1 cellular context compared by ENCODE assay signal in genomic region chr7:127585044-127585953, GRCh38.
A peak's percentile ranks its signal among the peaks of the same experiment; 100 is the strongest.
TF ChIP-seq lines count a peak whose summit lies in the region.

A gene with protein sequence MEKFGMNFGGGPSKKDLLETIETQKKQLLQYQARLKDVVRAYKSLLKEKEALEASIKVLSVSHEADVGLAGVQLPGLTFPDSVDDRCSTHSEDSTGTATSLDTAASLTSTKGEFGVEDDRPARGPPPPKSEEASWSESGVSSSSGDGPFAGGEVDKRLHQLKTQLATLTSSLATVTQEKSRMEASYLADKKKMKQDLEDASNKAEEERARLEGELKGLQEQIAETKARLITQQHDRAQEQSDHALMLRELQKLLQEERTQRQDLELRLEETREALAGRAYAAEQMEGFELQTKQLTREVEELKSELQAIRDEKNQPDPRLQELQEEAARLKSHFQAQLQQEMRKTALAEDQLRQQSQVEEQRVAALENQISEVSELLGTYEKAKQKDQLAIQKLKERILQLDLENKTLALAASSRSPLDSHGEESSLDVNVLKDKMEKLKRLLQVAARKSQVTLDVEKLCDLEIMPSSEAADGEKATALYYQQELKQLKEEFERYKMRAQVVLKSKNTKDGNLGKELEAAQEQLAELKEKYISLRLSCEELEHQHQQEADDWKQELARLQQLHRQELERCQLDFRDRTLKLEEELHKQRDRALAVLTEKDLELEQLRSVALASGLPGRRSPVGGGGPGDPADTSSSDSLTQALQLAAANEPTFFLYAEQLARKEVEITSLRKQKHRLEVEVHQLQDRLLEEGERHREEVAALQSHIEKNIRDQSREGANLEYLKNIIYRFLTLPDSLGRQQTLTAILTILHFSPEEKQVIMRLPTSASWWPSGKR (minus strand): TSS chr7:127585596. CDS start chr7:127585182, 414 bp downstream.

TF ChIP-seq in HepG2, 621 proteins besides CTCF, POLR2A, EP300 and RAD21 (continued from another document and continues in another):
- TF ChIP-seq TFDP2 (CRISPR knock-in tag; IDR thresholded peaks at IDR 0.05) = peak; percentile 71
- TF ChIP-seq ZNF710 (CRISPR knock-in tag; IDR thresholded peaks at IDR 0.05; ENCODE audit: borderline replicate concordance) = peak; percentile 54; the same call in 1 of the 2 replicates
- TF ChIP-seq CHD2 (IDR thresholded peaks at IDR 0.05; ENCODE audit: low read depth, low read length) = no peak
- no peak for TF ChIP-seq ZNF282 (IDR thresholded peaks at IDR 0.05; ENCODE audit: partially characterized antibody)
- TF ChIP-seq ZC3H4 (CRISPR knock-in tag; IDR thresholded peaks at IDR 0.05; ENCODE audit: borderline replicate concordance) = no peak
- TF ChIP-seq BORCS8-MEF2B (CRISPR knock-in tag; IDR thresholded peaks at IDR 0.05) = peak; percentile 66; the same call in 1 of the 2 replicates
- TF ChIP-seq TAF15 (IDR thresholded peaks at IDR 0.05; ENCODE audit: low read depth, low read length, poor library complexity, severe bottlenecking) = no peak
- no peak for TF ChIP-seq ZNF354B (CRISPR knock-in tag; IDR thresholded peaks at IDR 0.05)
- TF ChIP-seq NFATC3 (CRISPR knock-in tag; IDR thresholded peaks at IDR 0.05) = no peak
- TF ChIP-seq NFAT5 (CRISPR knock-in tag; IDR thresholded peaks at IDR 0.05) = no peak; the same call in 1 of the 2 replicates
- peak; percentile 65; the same call in 1 of the 2 replicates for TF ChIP-seq ZNF160 (CRISPR knock-in tag; IDR thresholded peaks at IDR 0.05)
- TF ChIP-seq PHF5A (CRISPR knock-in tag; IDR thresholded peaks at IDR 0.05; ENCODE audit: low read depth, unreplicated experiment) = no peak
- no peak for TF ChIP-seq ZNF564 (CRISPR knock-in tag; IDR thresholded peaks at IDR 0.05)
- TF ChIP-seq, protein P1, sequence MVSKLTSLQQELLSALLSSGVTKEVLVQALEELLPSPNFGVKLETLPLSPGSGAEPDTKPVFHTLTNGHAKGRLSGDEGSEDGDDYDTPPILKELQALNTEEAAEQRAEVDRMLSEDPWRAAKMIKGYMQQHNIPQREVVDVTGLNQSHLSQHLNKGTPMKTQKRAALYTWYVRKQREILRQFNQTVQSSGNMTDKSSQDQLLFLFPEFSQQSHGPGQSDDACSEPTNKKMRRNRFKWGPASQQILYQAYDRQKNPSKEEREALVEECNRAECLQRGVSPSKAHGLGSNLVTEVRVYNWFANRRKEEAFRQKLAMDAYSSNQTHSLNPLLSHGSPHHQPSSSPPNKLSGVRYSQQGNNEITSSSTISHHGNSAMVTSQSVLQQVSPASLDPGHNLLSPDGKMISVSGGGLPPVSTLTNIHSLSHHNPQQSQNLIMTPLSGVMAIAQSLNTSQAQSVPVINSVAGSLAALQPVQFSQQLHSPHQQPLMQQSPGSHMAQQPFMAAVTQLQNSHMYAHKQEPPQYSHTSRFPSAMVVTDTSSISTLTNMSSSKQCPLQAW (CRISPR knock-in tag; IDR thresholded peaks at IDR 0.05) = no peak
- TF ChIP-seq, protein P2, sequence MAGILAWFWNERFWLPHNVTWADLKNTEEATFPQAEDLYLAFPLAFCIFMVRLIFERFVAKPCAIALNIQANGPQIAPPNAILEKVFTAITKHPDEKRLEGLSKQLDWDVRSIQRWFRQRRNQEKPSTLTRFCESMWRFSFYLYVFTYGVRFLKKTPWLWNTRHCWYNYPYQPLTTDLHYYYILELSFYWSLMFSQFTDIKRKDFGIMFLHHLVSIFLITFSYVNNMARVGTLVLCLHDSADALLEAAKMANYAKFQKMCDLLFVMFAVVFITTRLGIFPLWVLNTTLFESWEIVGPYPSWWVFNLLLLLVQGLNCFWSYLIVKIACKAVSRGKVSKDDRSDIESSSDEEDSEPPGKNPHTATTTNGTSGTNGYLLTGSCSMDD (CRISPR knock-in tag; IDR thresholded peaks at IDR 0.05) = no peak
- TF ChIP-seq FOXJ3 (CRISPR knock-in tag; IDR thresholded peaks at IDR 0.05; ENCODE audit: borderline replicate concordance) = no peak; the same call in 1 of the 2 replicates
- TF ChIP-seq CEBPG (CRISPR knock-in tag; IDR thresholded peaks at IDR 0.05) = no peak; the same call in 1 of the 2 replicates
- peak; percentile 91; the same call in 1 of the 2 replicates for TF ChIP-seq POGZ (CRISPR knock-in tag; IDR thresholded peaks at IDR 0.05)
- TF ChIP-seq, protein P3, sequence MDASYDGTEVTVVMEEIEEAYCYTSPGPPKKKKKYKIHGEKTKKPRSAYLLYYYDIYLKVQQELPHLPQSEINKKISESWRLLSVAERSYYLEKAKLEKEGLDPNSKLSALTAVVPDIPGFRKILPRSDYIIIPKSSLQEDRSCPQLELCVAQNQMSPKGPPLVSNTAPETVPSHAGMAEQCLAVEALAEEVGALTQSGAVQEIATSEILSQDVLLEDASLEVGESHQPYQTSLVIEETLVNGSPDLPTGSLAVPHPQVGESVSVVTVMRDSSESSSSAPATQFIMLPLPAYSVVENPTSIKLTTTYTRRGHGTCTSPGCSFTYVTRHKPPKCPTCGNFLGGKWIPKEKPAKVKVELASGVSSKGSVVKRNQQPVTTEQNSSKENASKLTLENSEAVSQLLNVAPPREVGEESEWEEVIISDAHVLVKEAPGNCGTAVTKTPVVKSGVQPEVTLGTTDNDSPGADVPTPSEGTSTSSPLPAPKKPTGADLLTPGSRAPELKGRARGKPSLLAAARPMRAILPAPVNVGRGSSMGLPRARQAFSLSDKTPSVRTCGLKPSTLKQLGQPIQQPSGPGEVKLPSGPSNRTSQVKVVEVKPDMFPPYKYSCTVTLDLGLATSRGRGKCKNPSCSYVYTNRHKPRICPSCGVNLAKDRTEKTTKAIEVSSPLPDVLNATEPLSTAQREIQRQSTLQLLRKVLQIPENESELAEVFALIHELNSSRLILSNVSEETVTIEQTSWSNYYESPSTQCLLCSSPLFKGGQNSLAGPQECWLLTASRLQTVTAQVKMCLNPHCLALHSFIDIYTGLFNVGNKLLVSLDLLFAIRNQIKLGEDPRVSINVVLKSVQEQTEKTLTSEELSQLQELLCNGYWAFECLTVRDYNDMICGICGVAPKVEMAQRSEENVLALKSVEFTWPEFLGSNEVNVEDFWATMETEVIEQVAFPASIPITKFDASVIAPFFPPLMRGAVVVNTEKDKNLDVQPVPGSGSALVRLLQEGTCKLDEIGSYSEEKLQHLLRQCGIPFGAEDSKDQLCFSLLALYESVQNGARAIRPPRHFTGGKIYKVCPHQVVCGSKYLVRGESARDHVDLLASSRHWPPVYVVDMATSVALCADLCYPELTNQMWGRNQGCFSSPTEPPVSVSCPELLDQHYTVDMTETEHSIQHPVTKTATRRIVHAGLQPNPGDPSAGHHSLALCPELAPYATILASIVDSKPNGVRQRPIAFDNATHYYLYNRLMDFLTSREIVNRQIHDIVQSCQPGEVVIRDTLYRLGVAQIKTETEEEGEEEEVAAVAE (CRISPR knock-in tag; IDR thresholded peaks at IDR 0.05; ENCODE audit: borderline replicate concordance) = peak; percentile 26; the same call in 1 of the 2 replicates
- no peak for TF ChIP-seq ZFP1 (CRISPR knock-in tag; IDR thresholded peaks at IDR 0.05)
- no peak for TF ChIP-seq SMAD9 (CRISPR knock-in tag; IDR thresholded peaks at IDR 0.05)
- no peak for TF ChIP-seq HNF4A (CRISPR knock-in tag; IDR thresholded peaks at IDR 0.05)
- TF ChIP-seq ZKSCAN1 (IDR thresholded peaks at IDR 0.05; ENCODE audit: low read length) = no peak
- no peak for TF ChIP-seq SMAD3 (CRISPR knock-in tag; IDR thresholded peaks at IDR 0.05)
- TF ChIP-seq ZNF660 (CRISPR knock-in tag; IDR thresholded peaks at IDR 0.05; ENCODE audit: borderline replicate concordance, low read depth) = no peak
- TF ChIP-seq, protein P4, sequence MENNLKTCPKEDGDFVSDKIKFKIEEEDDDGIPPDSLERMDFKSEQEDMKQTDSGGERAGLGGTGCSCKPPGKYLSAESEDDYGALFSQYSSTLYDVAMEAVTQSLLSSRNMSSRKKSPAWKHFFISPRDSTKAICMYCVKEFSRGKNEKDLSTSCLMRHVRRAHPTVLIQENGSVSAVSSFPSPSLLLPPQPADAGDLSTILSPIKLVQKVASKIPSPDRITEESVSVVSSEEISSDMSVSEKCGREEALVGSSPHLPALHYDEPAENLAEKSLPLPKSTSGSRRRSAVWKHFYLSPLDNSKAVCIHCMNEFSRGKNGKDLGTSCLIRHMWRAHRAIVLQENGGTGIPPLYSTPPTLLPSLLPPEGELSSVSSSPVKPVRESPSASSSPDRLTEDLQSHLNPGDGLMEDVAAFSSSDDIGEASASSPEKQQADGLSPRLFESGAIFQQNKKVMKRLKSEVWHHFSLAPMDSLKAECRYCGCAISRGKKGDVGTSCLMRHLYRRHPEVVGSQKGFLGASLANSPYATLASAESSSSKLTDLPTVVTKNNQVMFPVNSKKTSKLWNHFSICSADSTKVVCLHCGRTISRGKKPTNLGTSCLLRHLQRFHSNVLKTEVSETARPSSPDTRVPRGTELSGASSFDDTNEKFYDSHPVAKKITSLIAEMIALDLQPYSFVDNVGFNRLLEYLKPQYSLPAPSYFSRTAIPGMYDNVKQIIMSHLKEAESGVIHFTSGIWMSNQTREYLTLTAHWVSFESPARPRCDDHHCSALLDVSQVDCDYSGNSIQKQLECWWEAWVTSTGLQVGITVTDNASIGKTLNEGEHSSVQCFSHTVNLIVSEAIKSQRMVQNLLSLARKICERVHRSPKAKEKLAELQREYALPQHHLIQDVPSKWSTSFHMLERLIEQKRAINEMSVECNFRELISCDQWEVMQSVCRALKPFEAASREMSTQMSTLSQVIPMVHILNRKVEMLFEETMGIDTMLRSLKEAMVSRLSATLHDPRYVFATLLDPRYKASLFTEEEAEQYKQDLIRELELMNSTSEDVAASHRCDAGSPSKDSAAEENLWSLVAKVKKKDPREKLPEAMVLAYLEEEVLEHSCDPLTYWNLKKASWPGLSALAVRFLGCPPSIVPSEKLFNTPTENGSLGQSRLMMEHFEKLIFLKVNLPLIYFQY (CRISPR knock-in tag; IDR thresholded peaks at IDR 0.05; ENCODE audit: borderline replicate concordance) = no peak; the same call in 1 of the 2 replicates
- no peak for TF ChIP-seq ZNF432 (CRISPR knock-in tag; IDR thresholded peaks at IDR 0.05; ENCODE audit: borderline replicate concordance)
- no peak for TF ChIP-seq ZNF770 (CRISPR knock-in tag; IDR thresholded peaks at IDR 0.05)
